Comparison of ENCODE assay signal across 1 cellular context in genomic region chr3:66481071-66482001, GRCh38.
TF ChIP-seq lines count a peak whose summit lies in the region.

No MANE protein-coding gene starts in this region.

TF ChIP-seq in HepG2, 621 proteins besides CTCF, POLR2A, EP300 and RAD21 (continued from another document and continues in another):
- TF ChIP-seq ZNF329 (CRISPR knock-in tag; IDR thresholded peaks at IDR 0.05; ENCODE audit: low read depth) (no peak; the same call in 1 of the 2 replicates), ZNF557 (CRISPR knock-in tag; IDR thresholded peaks at IDR 0.05) (peak; percentile 86; the same call in 1 of the 2 replicates), STAG1 (CRISPR knock-in tag; IDR thresholded peaks at IDR 0.05) (peak; percentile 32), ZNF383 (CRISPR knock-in tag; IDR thresholded peaks at IDR 0.05; ENCODE audit: borderline replicate concordance) (no peak), NR3C1 (CRISPR knock-in tag; IDR thresholded peaks at IDR 0.05) (no peak), PCBP2 (optimal IDR thresholded peaks at IDR 0.05; ENCODE audit: low read depth, low read length, poor library complexity, severe bottlenecking) (no peak), ZBTB43 (CRISPR knock-in tag; conservative IDR thresholded peaks at IDR 0.05) (peak; percentile 96), ZNF619 (CRISPR knock-in tag; IDR thresholded peaks at IDR 0.05) (no peak), PTBP1 (IDR thresholded peaks at IDR 0.05; ENCODE audit: low read depth, low read length, poor library complexity, severe bottlenecking) (no peak), CBX2 (IDR thresholded peaks at IDR 0.05; ENCODE audit: low read depth, low read length) (no peak), CBX2 (CRISPR knock-in tag; IDR thresholded peaks at IDR 0.05; ENCODE audit: low read depth) (no peak), ATAD3A (CRISPR knock-in tag; IDR thresholded peaks at IDR 0.05) (no peak), ZNF703 (CRISPR knock-in tag; IDR thresholded peaks at IDR 0.05; ENCODE audit: borderline replicate concordance) (peak; percentile 78; the same call in 1 of the 2 replicates), RBM22 (optimal IDR thresholded peaks at IDR 0.05; ENCODE audit: low read length) (peak; percentile 84), HNRNPL (IDR thresholded peaks at IDR 0.05; ENCODE audit: low read depth, low read length) (no peak), DZIP1 (CRISPR knock-in tag; IDR thresholded peaks at IDR 0.05) (no peak), SMC3 (IDR thresholded peaks at IDR 0.05; ENCODE audit: low read length) (peak; percentile 69), ZFP36 (IDR thresholded peaks at IDR 0.05; ENCODE audit: borderline replicate concordance, low read depth, low read length, partially characterized antibody) (no peak), ZNF572 (CRISPR knock-in tag; IDR thresholded peaks at IDR 0.05) (no peak), CREBL2 (CRISPR knock-in tag; IDR thresholded peaks at IDR 0.05; ENCODE audit: borderline replicate concordance) (no peak), ZFAT (CRISPR knock-in tag; conservative IDR thresholded peaks at IDR 0.05) (no peak), ZNF574 (CRISPR knock-in tag; IDR thresholded peaks at IDR 0.05) (peak; percentile 79), NFYB (CRISPR knock-in tag; IDR thresholded peaks at IDR 0.05) (0 out of 2 replicates have a peak, but pooled peaks have one; percentile 18), HOMEZ (CRISPR knock-in tag; IDR thresholded peaks at IDR 0.05; ENCODE audit: low read depth) (peak; percentile 81), ZNF253 (CRISPR knock-in tag; IDR thresholded peaks at IDR 0.05; ENCODE audit: borderline replicate concordance) (no peak), ZNF205 (CRISPR knock-in tag; IDR thresholded peaks at IDR 0.05) (peak; percentile 90), ELK4 (CRISPR knock-in tag; IDR thresholded peaks at IDR 0.05; ENCODE audit: borderline replicate concordance) (no peak; the same call in 1 of the 2 replicates), SIN3B (IDR thresholded peaks at IDR 0.05; ENCODE audit: low read length) (no peak), NCOR1 (IDR thresholded peaks at IDR 0.05; ENCODE audit: borderline replicate concordance, low read length) (peak; percentile 99), ZZZ3 (CRISPR knock-in tag; IDR thresholded peaks at IDR 0.05; ENCODE audit: borderline replicate concordance) (0 out of 2 replicates have a peak, but pooled peaks have one; percentile 62), LCORL (IDR thresholded peaks at IDR 0.05) (peak; percentile 98), LCORL (CRISPR knock-in tag; IDR thresholded peaks at IDR 0.05) (peak; percentile 97), MTA1 (CRISPR knock-in tag; IDR thresholded peaks at IDR 0.05; ENCODE audit: borderline replicate concordance) (peak; percentile 71; the same call in 1 of the 2 replicates), SNRNP70 (IDR thresholded peaks at IDR 0.05; ENCODE audit: low read depth, low read length) (no peak), ZNF274 (CRISPR knock-in tag; IDR thresholded peaks at IDR 0.05) (no peak), HOXA9 (CRISPR knock-in tag; IDR thresholded peaks at IDR 0.05; ENCODE audit: borderline replicate concordance) (no peak), ZNF839 (CRISPR knock-in tag; IDR thresholded peaks at IDR 0.05; ENCODE audit: borderline replicate concordance) (no peak), GMEB2 (CRISPR knock-in tag; IDR thresholded peaks at IDR 0.05; ENCODE audit: low read depth) (no peak), KDM2A (CRISPR knock-in tag; IDR thresholded peaks at IDR 0.05; ENCODE audit: borderline replicate concordance, low read depth) (peak; percentile 53; the same call in 1 of the 2 replicates), NR2F2 (IDR thresholded peaks at IDR 0.05; ENCODE audit: borderline replicate concordance, low read depth) (peak; percentile 97), ZNF333 (CRISPR knock-in tag; IDR thresholded peaks at IDR 0.05; ENCODE audit: borderline replicate concordance) (no peak), HNRNPUL1 (IDR thresholded peaks at IDR 0.05; ENCODE audit: low read depth, low read length) (peak; percentile 24; the same call in 1 of the 2 replicates), RNF219 (CRISPR knock-in tag; IDR thresholded peaks at IDR 0.05) (no peak), CREB1 (IDR thresholded peaks at IDR 0.05) (0 out of 2 replicates have a peak, but pooled peaks have one; percentile 19), CREB1 (CRISPR knock-in tag; IDR thresholded peaks at IDR 0.05) (peak; percentile 82), ZSCAN29 (CRISPR knock-in tag; conservative IDR thresholded peaks at IDR 0.05) (peak; percentile 94), ZNF431 (CRISPR knock-in tag; IDR thresholded peaks at IDR 0.05; ENCODE audit: borderline replicate concordance, low read depth) (no peak; the same call in 1 of the 2 replicates), ARID5B (CRISPR knock-in tag; IDR thresholded peaks at IDR 0.05) (peak; percentile 100)
